8 cellular contexts compared by ENCODE assay signal in the genomic region with DNA sequence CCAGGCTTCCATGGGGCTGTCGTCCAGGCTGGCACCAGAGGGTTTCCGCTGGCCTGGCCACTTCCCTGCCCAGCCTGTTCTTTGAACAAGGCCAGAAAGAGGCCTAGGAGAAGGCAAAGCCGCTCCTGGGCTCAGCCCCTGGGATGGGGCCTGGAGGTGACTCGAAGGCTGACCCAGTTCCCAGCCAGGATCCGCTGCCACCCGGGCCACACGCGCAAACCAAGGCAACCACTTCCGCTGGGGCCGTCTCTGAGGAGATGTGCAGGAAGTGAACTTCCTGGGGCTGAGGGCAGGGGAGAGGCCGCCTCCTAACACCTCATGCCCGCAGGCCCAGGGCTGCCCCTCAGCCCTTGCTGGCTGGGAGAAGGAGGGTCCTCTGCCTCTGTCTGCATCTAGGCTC. TPM values are rescaled to one million over a fixed set of nuclear protein-coding genes. Genes with fewer than 3 reads are reported as not detected.
DNase-seq lines count a peak whose midpoint lies in the region; ATAC-seq and TF ChIP-seq lines count a peak whose summit lies in the region.

No MANE protein-coding gene starts in this region.

- no peaks in the 10 kb centered on the region for H3K27me3 ChIP-seq in H7 (ENCODE audit: control insufficient read depth, insufficient read depth, low read length)
- no peaks in the 10 kb centered on the region for H3K27me3 ChIP-seq in SU-DHL-6 (ENCODE audit: low read length)
- H3K27me3 ChIP-seq in vagina: no peaks in the 10 kb centered on the region

- peak overlapping the region; percentile 56 for H2AFZ ChIP-seq in SU-DHL-6 (ENCODE audit: low read depth, low read length, severe bottlenecking)

- H3K9ac ChIP-seq in SU-DHL-6 (ENCODE audit: low read length): peak overlapping the region; percentile 41

- H3K36me3 ChIP-seq in H7 (replicated peaks; ENCODE audit: control insufficient read depth, insufficient read depth, low read length) (peaks cover under 1% of the 10 kb centered on the region), SU-DHL-6 (ENCODE audit: low read length) (no peaks in the 10 kb centered on the region), vagina (peaks cover 0 to 19% of the 10 kb centered on the region in 2 donors)

- H3K4me1 Mint-ChIP-seq in activated naive CD4-positive, alpha-beta T cell treated with anti-CD3 and anti-CD28 coated beads, Interleukin-2, amount 10 ng/mL, durations not matched to agents 7 days and 5 days: peaks cover 70% of the 10 kb centered on the region

- peak overlapping the region; percentile 35 for H3K4me3 Mint-ChIP-seq in activated naive CD4-positive, alpha-beta T cell treated with anti-CD3 and anti-CD28 coated beads, Interleukin-2, amount 10 ng/mL, durations not matched to agents 7 days and 5 days

- H3K4me3 ChIP-seq in H7 (ENCODE audit: insufficient read depth, low read depth, low read length) (no peak overlapping the region), SU-DHL-6 (ENCODE audit: insufficient read depth, low read length, poor library complexity, severe bottlenecking) (no peak overlapping the region), vagina (no peak overlapping the region)

- no peaks in the 10 kb centered on the region for H3K9me3 Mint-ChIP-seq in activated naive CD4-positive, alpha-beta T cell treated with anti-CD3 and anti-CD28 coated beads, Interleukin-2, amount 10 ng/mL, durations not matched to agents 7 days and 5 days

- H3F3A ChIP-seq in SU-DHL-6 (ENCODE audit: insufficient read depth): no peaks in the 10 kb centered on the region

- DNase-seq in CMK (ENCODE audit: low read depth) (peak; percentile 72), H7 (peak; percentile 50), posterior vena cava (ENCODE audit: low spot score) (peak; percentile 86), vagina (ENCODE audit: extremely low spot score in 2 of 2) (no peak), omental fat pad (ENCODE audit: low spot score) (no peak), HuH-7.5 (ENCODE audit: low spot score) (no peak)
- DNase-seq in activated naive CD4-positive, alpha-beta T cell treated with anti-CD3 and anti-CD28 coated beads, Interleukin-2, amount 10 ng/mL, durations not matched to agents 7 days and 5 days: peak; percentile 89

- H3K9me2 ChIP-seq in SU-DHL-6 (replicated peaks; ENCODE audit: insufficient read depth, low read length): no peaks in the 10 kb centered on the region

- ATAC-seq in omental fat pad (ENCODE audit: low FRiP score): no peak

- H3K4me1 ChIP-seq in vagina: peaks cover 74% of the 10 kb centered on the region

- H3K79me2 ChIP-seq in SU-DHL-6 (ENCODE audit: insufficient read depth, low read length): no peaks in the 10 kb centered on the region

- H3K27ac Mint-ChIP-seq in activated naive CD4-positive, alpha-beta T cell treated with anti-CD3 and anti-CD28 coated beads, Interleukin-2, amount 10 ng/mL, durations not matched to agents 7 days and 5 days: peak overlapping the region; percentile 87

- no peak for TF ChIP-seq POLR2A in vagina (IDR thresholded peaks at IDR 0.05)

- H3K36me3 Mint-ChIP-seq in activated naive CD4-positive, alpha-beta T cell treated with anti-CD3 and anti-CD28 coated beads, Interleukin-2, amount 10 ng/mL, durations not matched to agents 7 days and 5 days: peaks cover 32% of the 10 kb centered on the region

- intact Hi-C loops in posterior vena cava (cut with DNase I): no loop called here
- intact Hi-C loops in vagina (cut with DNase I): no loop called here

- no peak for TF ChIP-seq CTCF in SU-DHL-6 (IDR thresholded peaks at IDR 0.05; ENCODE audit: insufficient read depth, low read length, poor library complexity, severe bottlenecking)
- no peak for TF ChIP-seq CTCF in vagina (IDR thresholded peaks at IDR 0.05)
- TF ChIP-seq CTCF in omental fat pad (IDR thresholded peaks at IDR 0.05): no peak

- H3K9me3 ChIP-seq in SU-DHL-6 (ENCODE audit: insufficient read depth, low read length) (no peaks in the 10 kb centered on the region), vagina (no peaks in the 10 kb centered on the region)

- peaks cover 3% of the 10 kb centered on the region for H3K27me3 Mint-ChIP-seq in activated naive CD4-positive, alpha-beta T cell treated with anti-CD3 and anti-CD28 coated beads, Interleukin-2, amount 10 ng/mL, durations not matched to agents 7 days and 5 days

- peak overlapping the region; percentile 29 for H3K4me2 ChIP-seq in SU-DHL-6 (ENCODE audit: low read depth, low read length, poor library complexity, severe bottlenecking)

- H3K27ac ChIP-seq in SU-DHL-6 (ENCODE audit: low read depth, low read length): no peak overlapping the region
- peak overlapping the region; percentile 83 for H3K27ac ChIP-seq in vagina

- CTCF ChIA-PET in activated naive CD4-positive, alpha-beta T cell treated with anti-CD3 and anti-CD28 coated beads, Interleukin-2, amount 10 ng/mL, durations not matched to agents 7 days and 5 days (lab: Charles Lee): interaction anchor here (1.2 to 5.2 kb wide), 5 partner anchors 9 to 70 kb away, joined by 3 to 33 read pairs (median 10); partner anchors contain the start of gene PLEKHF1

- H4K20me1 ChIP-seq in SU-DHL-6 (ENCODE audit: low read depth, low read length): no peaks in the 10 kb centered on the region

RNA-seq across cellular contexts. Expression of gene PLEKHF1, which starts 15.2 kb away (rescaled TPM):
- 12.9 and 19.4 TPM in 2 replicates for total RNA-seq in H7 (2014; rRNA removed; shearing (Covaris generic))
- total RNA-seq in posterior vena cava: 10 to 100 TPM; 20.7 to 21.0 TPM
- total RNA-seq in vagina: 37.1 TPM
- 10 to 100 TPM; 10.7 to 55.5 (median 21.5) TPM for total RNA-seq in omental fat pad

RNA-seq across cellular contexts. Expression of gene C19orf12, which starts 34.6 kb away (rescaled TPM):
- total RNA-seq in H7 (2014; rRNA removed; shearing (Covaris generic)): 24.0 and 24.1 TPM in 2 replicates
- total RNA-seq in posterior vena cava (10 to 100 TPM; 26.7 to 29.8 TPM), vagina (14.2 TPM), omental fat pad (100 to 1,000 TPM; 105 to 260 (median 142) TPM)

Comparison
In these comparisons a context has a peak if more than half of its experiments do, and no peak if none do; other contexts are left out.
1. DNase-seq: peak in CMK (single experiment), H7 (single experiment), activated naive CD4-positive, alpha-beta T cell treated with anti-CD3 and anti-CD28 coated beads, Interleukin-2, amount 10 ng/mL, durations not matched to agents 7 days and 5 days (single experiment) and posterior vena cava (single experiment); none in vagina (0 of 2), omental fat pad (single experiment) and HuH-7.5 (single experiment).